ENCODE assay signal across 18 cellular contexts in genomic region chr6:38577492-38577891, GRCh38.
"Had no signal": no experiment of that assay in that cellular context is flagged by ENCODE, and none has a peak within 500 bp of the region (broad histone marks: within the 10 kb centered on the region; RNA-seq: fewer than 3 reads in every experiment).

No MANE protein-coding gene starts in this region.

- H3K4me3 Mint-ChIP-seq: IgD-negative memory B cell had no signal

- DNase-seq: KBM-7, MV-4-11, NCI-H1048, NCI-H1105, NCI-H1417, NCI-H1436 treated with DMSO at 0.1 percent for 48 hours, NCI-H1694, NCI-H187 treated with DMSO at 0.1 percent for 48 hours, NCI-H2029 treated with DMSO at 0.1 percent for 48 hours, NCI-H2107, NCI-H2227 treated with DMSO at 0.1 percent for 48 hours, NCI-H524, NCI-H526 treated with DMSO at 0.1 percent for 48 hours, NCI-H748 treated with DMSO at 0.1 percent for 48 hours, Right ventricle myocardium superior, RPMI8226, SIG-M5 had no signal

- H3K27me3 Mint-ChIP-seq: IgD-negative memory B cell had no signal
